In genomic region chr16:66275795-66276428, GRCh38 we compare ENCODE assay signal across 8 cellular contexts.
A peak's percentile ranks its signal among the peaks of the same experiment; 100 is the strongest.
DNase-seq lines count a peak whose midpoint lies in the region; ATAC-seq, FAIRE-seq and TF ChIP-seq lines count a peak whose summit lies in the region.

No MANE protein-coding gene starts in this region.

- H3K4me2 ChIP-seq in astrocyte (ENCODE audit: low read length): no peak overlapping the region
- H3K4me2 ChIP-seq in keratinocyte (ENCODE audit: control insufficient read depth, extremely low read depth, insufficient read depth, low read depth, low read length): peak overlapping the region; percentile 31

- H3K27me3 ChIP-seq in astrocyte (ENCODE audit: insufficient read depth, low read length) (no peaks in the 10 kb centered on the region), keratinocyte (ENCODE audit: control insufficient read depth, extremely low read depth, insufficient read depth, low read length) (no peaks in the 10 kb centered on the region)

- H3K9me3 ChIP-seq in astrocyte (ENCODE audit: insufficient read depth, low read depth, low read length) (no peaks in the 10 kb centered on the region), keratinocyte (ENCODE audit: control insufficient read depth, low read depth, low read length) (no peaks in the 10 kb centered on the region)

- no peaks in the 10 kb centered on the region for H3K9me1 ChIP-seq in keratinocyte (ENCODE audit: control insufficient read depth, extremely low read depth, insufficient read depth, low read length)

- H3K4me3 ChIP-seq in GM12875 (ENCODE audit: low read depth, low read length) (no peak overlapping the region), astrocyte (ENCODE audit: insufficient read depth, low read depth, low read length) (no peak overlapping the region), keratinocyte (ENCODE audit: control insufficient read depth in 2 of 3, extremely low read depth in 1 of 3, insufficient read depth in 2 of 3, low read depth in 1 of 3, low read length in 3 of 3) (peak overlapping the region in 1 of 3 experiments; percentile 21)

- H2AFZ ChIP-seq in astrocyte (ENCODE audit: low read depth, low read length) (no peak overlapping the region), keratinocyte (ENCODE audit: control insufficient read depth, low read length) (no peak overlapping the region)

- no peak overlapping the region for H3K27ac ChIP-seq in astrocyte (ENCODE audit: low read depth, low read length)
- peak overlapping the region; percentile 34 for H3K27ac ChIP-seq in keratinocyte (ENCODE audit: control insufficient read depth, insufficient read depth, low read length)

- DNase-seq in AG20443 (ENCODE audit: low spot score) (peak; percentile 79), NCI-H524 (lab: John Stamatoyannopoulos, UW) (peak; percentile 53 to 73), astrocyte (ENCODE audit: low read depth) (peak; percentile 53), keratinocyte (ENCODE audit: low read depth, low spot score) (peak; percentile 72), sciatic nerve (ENCODE audit: low spot score) (no peak), NCI-H2227 (lab: John Stamatoyannopoulos, UW; ENCODE audit: unreplicated experiment) (no peak)
- no peak for DNase-seq in stimulated activated effector memory CD8-positive, alpha-beta T cell treated with anti-CD3 and anti-CD28 coated beads, Interleukin-12 subunit alpha, Interleukin-12 subunit beta, amount 100 ng/mL, for 72 hours (ENCODE audit: low spot score in 2 of 2)

- ATAC-seq in sciatic nerve: no peak
- no peak for ATAC-seq in stimulated activated effector memory CD8-positive, alpha-beta T cell treated with anti-CD3 and anti-CD28 coated beads, Interleukin-12 subunit alpha, Interleukin-12 subunit beta, amount 100 ng/mL, for 72 hours

- peaks cover 26% of the 10 kb centered on the region for H3K27me3 Mint-ChIP-seq in astrocyte (ENCODE audit: low read depth, unreplicated experiment)

- no peaks in the 10 kb centered on the region for H3K36me3 Mint-ChIP-seq in astrocyte (ENCODE audit: low read depth, unreplicated experiment)
- no peaks in the 10 kb centered on the region for H3K36me3 Mint-ChIP-seq in stimulated activated effector memory CD8-positive, alpha-beta T cell treated with anti-CD3 and anti-CD28 coated beads, Interleukin-12 subunit alpha, Interleukin-12 subunit beta, amount 100 ng/mL, for 72 hours

- H3K79me2 ChIP-seq in astrocyte (ENCODE audit: insufficient read depth, low read length) (no peaks in the 10 kb centered on the region), keratinocyte (ENCODE audit: control insufficient read depth, insufficient read depth, low read length) (no peaks in the 10 kb centered on the region)

- dilution Hi-C loops in keratinocyte (cut with MboI; ENCODE audit: extremely low pct_ligation_motif_present, low sequenced_read_pairs): no loop called here

- peak; percentile 95 for FAIRE-seq in astrocyte (lab: Jason Lieb, UNC)
- FAIRE-seq in keratinocyte (lab: Jason Lieb, UNC): peak; percentile 99

- H4K20me1 ChIP-seq in astrocyte (ENCODE audit: insufficient read depth, low read length) (no peaks in the 10 kb centered on the region), keratinocyte (ENCODE audit: control insufficient read depth, extremely low read depth, insufficient read depth, low read length) (no peaks in the 10 kb centered on the region)

- peak overlapping the region; percentile 6 for H3K27ac Mint-ChIP-seq in astrocyte (ENCODE audit: unreplicated experiment)
- H3K27ac Mint-ChIP-seq in stimulated activated effector memory CD8-positive, alpha-beta T cell treated with anti-CD3 and anti-CD28 coated beads, Interleukin-12 subunit alpha, Interleukin-12 subunit beta, amount 100 ng/mL, for 72 hours: no peak overlapping the region

- H3K9ac ChIP-seq in astrocyte (ENCODE audit: low read length) (no peak overlapping the region), keratinocyte (ENCODE audit: control insufficient read depth, extremely low read depth, insufficient read depth, low read length) (no peak overlapping the region)

- H3K4me1 ChIP-seq in astrocyte (ENCODE audit: insufficient read depth, low read length): peaks cover 19% of the 10 kb centered on the region
- peaks cover 50% of the 10 kb centered on the region for H3K4me1 ChIP-seq in keratinocyte (ENCODE audit: control insufficient read depth, extremely low read depth, insufficient read depth, low read length)

- H3K4me3 Mint-ChIP-seq in astrocyte (ENCODE audit: unreplicated experiment): no peak overlapping the region
- no peak overlapping the region for H3K4me3 Mint-ChIP-seq in stimulated activated effector memory CD8-positive, alpha-beta T cell treated with anti-CD3 and anti-CD28 coated beads, Interleukin-12 subunit alpha, Interleukin-12 subunit beta, amount 100 ng/mL, for 72 hours

- intact Hi-C loops in sciatic nerve (cut with DNase I): no loop called here

- peaks cover 8% of the 10 kb centered on the region for H3K9me3 Mint-ChIP-seq in astrocyte (ENCODE audit: unreplicated experiment)
- peaks cover 8% of the 10 kb centered on the region for H3K9me3 Mint-ChIP-seq in stimulated activated effector memory CD8-positive, alpha-beta T cell treated with anti-CD3 and anti-CD28 coated beads, Interleukin-12 subunit alpha, Interleukin-12 subunit beta, amount 100 ng/mL, for 72 hours

- TF ChIP-seq CTCF in GM12875 (IDR thresholded peaks at IDR 0.05; ENCODE audit: borderline replicate concordance, insufficient read depth, low read depth, low read length) (peak; percentile 69; the same call in 1 of the 2 replicates), astrocyte (IDR thresholded peaks at IDR 0.05; ENCODE audit: insufficient read depth, low read depth, low read length) (peak; percentile 92), keratinocyte (optimal IDR thresholded peaks at IDR 0.05 in 1 of 3, IDR thresholded peaks at IDR 0.05 in 1 of 3, conservative IDR thresholded peaks at IDR 0.05 in 1 of 3; ENCODE audit: extremely low read depth in 1 of 3, insufficient read depth in 2 of 3, low read length in 3 of 3) (peak; percentile 68 to 95 (median 75))

- H3K36me3 ChIP-seq in astrocyte (ENCODE audit: insufficient read depth, low read length) (no peaks in the 10 kb centered on the region), keratinocyte (ENCODE audit: control insufficient read depth in 2 of 2, extremely low read depth in 1 of 2, insufficient read depth in 2 of 2, low read length in 2 of 2) (no peaks in the 10 kb centered on the region)

- peaks cover 2% of the 10 kb centered on the region for H3K4me1 Mint-ChIP-seq in astrocyte (ENCODE audit: low read depth, unreplicated experiment)
- H3K4me1 Mint-ChIP-seq in stimulated activated effector memory CD8-positive, alpha-beta T cell treated with anti-CD3 and anti-CD28 coated beads, Interleukin-12 subunit alpha, Interleukin-12 subunit beta, amount 100 ng/mL, for 72 hours: peaks cover 15% of the 10 kb centered on the region

Comparison
In these comparisons a context has a peak if more than half of its experiments do, and no peak if none do; other contexts are left out.
1. DNase-seq: peak in AG20443 (single experiment), NCI-H524 (2 of 2), astrocyte (single experiment) and keratinocyte (single experiment); none in sciatic nerve (single experiment), NCI-H2227 (single experiment) and stimulated activated effector memory CD8-positive, alpha-beta T cell treated with anti-CD3 and anti-CD28 coated beads, Interleukin-12 subunit alpha, Interleukin-12 subunit beta, amount 100 ng/mL, for 72 hours (0 of 2).
2. Peak in every context shown above with its lines, with median percentiles within 50 percentile points of each other: CTCF ChIP-seq.